Comparison of ENCODE assay signal across 20 cellular contexts in genomic region chr1:36751525-36751924, GRCh38.
DNase-seq lines count a peak whose midpoint lies in the region; ATAC-seq and TF ChIP-seq lines count a peak whose summit lies in the region.
"Had no signal": no experiment of that assay in that cellular context is flagged by ENCODE, and none has a peak within 500 bp of the region (broad histone marks: within the 10 kb centered on the region; RNA-seq: fewer than 3 reads in every experiment).

No MANE protein-coding gene starts in this region.

- no peak overlapping the region for H3K4me3 Mint-ChIP-seq in neural crest cell
- H3K4me3 Mint-ChIP-seq: B cell; CD4-positive, alpha-beta T cell had no signal

- no peak overlapping the region for H3K4me3 ChIP-seq in tibial artery

- H3K4me1 ChIP-seq in tibial artery, result no peaks in the 10 kb centered on the region

- no peak for ATAC-seq in HG03280 (IDR thresholded peaks at IDR 0.05; ENCODE audit: unreplicated experiment)
- ATAC-seq: SK-N-SH treated with all-trans-retinoic acid at 6 μM for 48 hours had no signal

- peaks cover 8% of the 10 kb centered on the region for H3K4me1 Mint-ChIP-seq in neural crest cell
- H3K4me1 Mint-ChIP-seq: B cell had no signal

- H3K9me3 ChIP-seq in tibial artery, result no peaks in the 10 kb centered on the region

- H3K27me3 ChIP-seq in tibial artery, result peaks cover 0 to 13% of the 10 kb centered on the region in 2 donors

- H3K9me3 Mint-ChIP-seq in neural crest cell, result no peaks in the 10 kb centered on the region
- H3K9me3 Mint-ChIP-seq: CD4-positive, alpha-beta T cell had no signal

- H3K36me3 ChIP-seq in tibial artery, result no peaks in the 10 kb centered on the region

- intact Hi-C loops in tibial artery (cut with DNase I; ENCODE audit: low total_unique reads), result no loop called here

- no peak overlapping the region for H3K27ac ChIP-seq in tibial artery

- peak; percentile 12 for DNase-seq in NCI-H146 (lab: John Stamatoyannopoulos, UW)
- DNase-seq in NCI-H146 treated with DMSO at 0.1 percent for 48 hours (lab: John Stamatoyannopoulos, UW; ENCODE audit: unreplicated experiment), result no peak
- DNase-seq in DMS53 treated with DMSO at 0.1 percent for 48 hours (lab: John Stamatoyannopoulos, UW; ENCODE audit: unreplicated experiment), result peak; percentile 14
- DNase-seq in NCI-H510A treated with DMSO at 0.1 percent for 48 hours (lab: John Stamatoyannopoulos, UW), result peak; percentile 100
- no peak for DNase-seq in neural crest cell (ENCODE audit: low read depth, low spot score)
- no peak for DNase-seq in cortex of kidney (lab: John Stamatoyannopoulos, UW)
- no peak for DNase-seq in tibial artery
- DNase-seq: 8988T; DMS79; IMR-90; NCI-H1417 treated with DMSO at 0.1 percent for 48 hours; NCI-H2227 treated with DMSO at 0.1 percent for 48 hours; NK-92 treated with Interleukin-12 subunit alpha and Interleukin-12 subunit beta, amount 100 ng/mL, for 24 hours; SHP77; T-helper 1 cell; T-helper 9 cell had no signal

- H3K36me3 Mint-ChIP-seq in neural crest cell (ENCODE audit: low read depth), result no peaks in the 10 kb centered on the region

- H3K27me3 Mint-ChIP-seq in neural crest cell (ENCODE audit: low read depth), result no peaks in the 10 kb centered on the region

- H3K27ac Mint-ChIP-seq in neural crest cell (ENCODE audit: unreplicated experiment), result peak overlapping the region; percentile 86
- H3K27ac Mint-ChIP-seq: B cell; CD4-positive, alpha-beta T cell had no signal

- TF ChIP-seq CTCF in neural crest cell (conservative IDR thresholded peaks at IDR 0.05) (no peak), tibial artery (IDR thresholded peaks at IDR 0.05) (no peak)

Comparison
In these comparisons a context has a peak if more than half of its experiments do, and no peak if none do; other contexts are left out.
1. DNase-seq: peak in NCI-H146 (single experiment), DMS53 treated with DMSO at 0.1 percent for 48 hours (single experiment) and NCI-H510A treated with DMSO at 0.1 percent for 48 hours (single experiment); none in NCI-H146 treated with DMSO at 0.1 percent for 48 hours (single experiment), neural crest cell (single experiment), cortex of kidney (single experiment) and tibial artery (0 of 2).